In genomic region chr19:35715981-35716734, GRCh38 we compare ENCODE assay signal across 8 cellular contexts. TPM values are rescaled to one million over a fixed set of nuclear protein-coding genes. Genes with fewer than 3 reads are reported as not detected.
A peak's percentile ranks its signal among the peaks of the same experiment; 100 is the strongest.
DNase-seq lines count a peak whose midpoint lies in the region; ATAC-seq, FAIRE-seq and TF ChIP-seq lines count a peak whose summit lies in the region.

No MANE protein-coding gene starts in this region.

- no peak for TF ChIP-seq POLR2A in transverse colon (IDR thresholded peaks at IDR 0.05)

- intact Hi-C loops in Panc1 (cut with micrococcal nuclease; ENCODE audit: unreplicated experiment) = loop anchor here (2.0 to 10.0 kb wide), 2 partner anchors 21 to 161 kb away; no protein-coding TSS in a partner anchor
- intact Hi-C loops in colonic mucosa (cut with DNase I) = loop anchor here (2.0 kb wide), 1 partner anchor 21 kb away; no protein-coding TSS in a partner anchor
- intact Hi-C loops in transverse colon (cut with DNase I; ENCODE audit: low total_unique reads) = loop anchor here (1.0 to 10.0 kb wide), 2 partner anchors 22 to 171 kb away; partner anchors contain the start of gene TMEM147

- H3K4me3 ChIP-seq in Panc1 (ENCODE audit: low read depth in 2 of 2, low read length in 2 of 2) = peak overlapping the region; percentile 73 to 87
- peak overlapping the region; percentile 77 for H3K4me3 ChIP-seq in colonic mucosa
- H3K4me3 ChIP-seq in lung = peak overlapping the region; percentile 50
- peak overlapping the region; percentile 75 to 89 (median 86) for H3K4me3 ChIP-seq in transverse colon

- peaks cover 17% of the 10 kb centered on the region for H3K4me1 ChIP-seq in Panc1 (ENCODE audit: control insufficient read depth, insufficient read depth, low read length)
- peaks cover 18% of the 10 kb centered on the region for H3K4me1 ChIP-seq in colonic mucosa
- peaks cover 0 to 13% of the 10 kb centered on the region in 2 donors for H3K4me1 ChIP-seq in lung (ENCODE audit: control insufficient read depth in 2 of 2, insufficient read depth in 2 of 2, low read length in 2 of 2)
- H3K4me1 ChIP-seq in transverse colon = peaks cover 18 to 28% (median 24%) of the 10 kb centered on the region in 4 donors

- 3 to 4% methylated on average over 46 to 48 of the region's 48 CpGs for WGBS in lung, 2 donors
- WGBS in transverse colon (ENCODE audit: low coverage in 1 of 2), 2 donors = 0 to 1% methylated on average over 2 to 48 of the region's 48 CpGs

- peak; percentile 50 for ATAC-seq in Panc1
- ATAC-seq in lung (ENCODE audit: insufficient read depth, low FRiP score) = peak; percentile 13
- ATAC-seq in GM19395 (IDR thresholded peaks at IDR 0.05; ENCODE audit: unreplicated experiment) = no peak

- in situ Hi-C loops in Panc1 (cut with HindIII; ENCODE audit: low pct_unique_long_range_greater_than_20kb, low sequenced_read_pairs) (no loop called here), transverse colon (cut with MboI; ENCODE audit: low pct_ligation_motif_present in 1 of 4, low pct_unique_long_range_greater_than_20kb in 1 of 4, low sequenced_read_pairs in 3 of 4) (no loop called here)

- H3K27me3 ChIP-seq in Panc1 (ENCODE audit: control insufficient read depth, insufficient read depth, low read length) (no peaks in the 10 kb centered on the region), colonic mucosa (no peaks in the 10 kb centered on the region), lung (ENCODE audit: control insufficient read depth, insufficient read depth) (no peaks in the 10 kb centered on the region), transverse colon (no peaks in the 10 kb centered on the region)

- DNase-seq in AG08395 (ENCODE audit: low spot score) (peak; percentile 70), GM19239 (ENCODE audit: insufficient read length, low spot score) (no peak), Panc1 (ENCODE audit: low read depth, low spot score) (no peak), colonic mucosa (peak; percentile 73), lung (ENCODE audit: low spot score) (peak; percentile 59), transverse colon (no peak), D721Med (ENCODE audit: insufficient read length, low spot score) (no peak)

- CTCF ChIA-PET in Panc1 (lab: Charles Lee) = interaction anchor here (0.6 kb wide), 1 partner anchor 22 kb away, joined by 3 read pairs; no protein-coding TSS in a partner anchor

- no peak for TF ChIP-seq EP300 in transverse colon (IDR thresholded peaks at IDR 0.05; ENCODE audit: low read depth)

- H3K27ac ChIP-seq in Panc1 (ENCODE audit: low read length) (peak overlapping the region; percentile 89), colonic mucosa (peak overlapping the region; percentile 96), lung (ENCODE audit: low read depth in 1 of 2, low read length in 1 of 2) (peak overlapping the region; percentile 67 to 91), transverse colon (peak overlapping the region; percentile 91 to 95 (median 92))

- peak overlapping the region; percentile 46 to 88 for H3K9ac ChIP-seq in colonic mucosa (ENCODE audit: low read depth in 2 of 2, low read length in 2 of 2)

- peak; percentile 31 for FAIRE-seq in GM19239 (lab: Jason Lieb, UNC)
- no peak for FAIRE-seq in D721Med (lab: Jason Lieb, UNC)

- BruUV-seq in Panc1 (replicated peaks; lab: Mats Ljungman, UMichigan) = no TSS peak

- POLR2A ChIA-PET in Panc1 (lab: Charles Lee) = no interaction called here

- no peak for TF ChIP-seq CTCF in Panc1 (IDR thresholded peaks at IDR 0.05)
- no peak for TF ChIP-seq CTCF in colonic mucosa (IDR thresholded peaks at IDR 0.05)
- TF ChIP-seq CTCF in lung (IDR thresholded peaks at IDR 0.05; ENCODE audit: control extremely low read depth, extremely low read depth) = no peak
- no peak for TF ChIP-seq CTCF in transverse colon (IDR thresholded peaks at IDR 0.05)
- no peak for TF ChIP-seq CTCF in D721Med (IDR thresholded peaks at IDR 0.05; ENCODE audit: insufficient read depth, missing control alignments)

- H3K36me3 ChIP-seq in Panc1 (ENCODE audit: control insufficient read depth, insufficient read depth, low read length) (no peaks in the 10 kb centered on the region; the same call in 1 of the 2 replicates), colonic mucosa (no peaks in the 10 kb centered on the region), lung (ENCODE audit: control insufficient read depth in 2 of 2, insufficient read depth in 2 of 2, low read length in 2 of 2) (peaks cover 0 to 11% of the 10 kb centered on the region in 2 donors), transverse colon (no peaks in the 10 kb centered on the region)

- H3K9me3 ChIP-seq in Panc1 (ENCODE audit: control insufficient read depth, insufficient read depth, low read depth, low read length) (no peaks in the 10 kb centered on the region), colonic mucosa (no peaks in the 10 kb centered on the region), lung (ENCODE audit: control insufficient read depth in 2 of 2, insufficient read depth in 1 of 2, low read length in 1 of 2) (peaks cover 0 to 1% of the 10 kb centered on the region in 2 donors), transverse colon (no peaks in the 10 kb centered on the region)

RNA-seq across cellular contexts. Expression of gene KMT2B, which starts 1.6 kb away (rescaled TPM):
- total RNA-seq in Panc1 (2021; ENCODE audit: unreplicated experiment) = 68.8 TPM
- polyA plus RNA-seq in Panc1 (2012; ENCODE audit: insufficient read length) = 73.8 TPM
- total RNA-seq in colonic mucosa = 10 to 100 TPM; 32.1 to 46.9 TPM
- total RNA-seq in lung = 10 to 100 TPM; 24.9 to 41.0 TPM
- 10 to 100 TPM; 21.7 to 30.0 TPM for polyA plus RNA-seq in lung
- total RNA-seq in transverse colon = 10 to 100 TPM; 31.8 to 63.9 (median 50.7) TPM

RNA-seq across cellular contexts. Expression of gene ZBTB32, which starts 11.8 kb away (rescaled TPM):
- total RNA-seq in Panc1 (2021; ENCODE audit: unreplicated experiment) = not detected
- 0.53 TPM for polyA plus RNA-seq in Panc1 (2012; ENCODE audit: insufficient read length)
- total RNA-seq in colonic mucosa = under 1 TPM in 1 of 2 donors, not detected in 1; 0.32 TPM
- under 1 TPM; 0.28 to 0.63 TPM for total RNA-seq in lung
- polyA plus RNA-seq in lung = under 1 TPM; 0.22 to 0.50 TPM
- total RNA-seq in transverse colon = not detected

RNA-seq across cellular contexts. Expression of gene IGFLR1, which starts 26.1 kb away (rescaled TPM):
- 12.5 TPM for total RNA-seq in Panc1 (2021; ENCODE audit: unreplicated experiment)
- polyA plus RNA-seq in Panc1 (2012; ENCODE audit: insufficient read length) = 7.4 TPM
- total RNA-seq in colonic mucosa = 1 to 10 TPM; 5.4 to 6.9 TPM
- 10 to 100 TPM in 1 of 2 donors, 1 to 10 TPM in 1; 3.8 to 32.3 TPM for total RNA-seq in lung
- 10 to 100 TPM; 19.6 to 72.5 TPM for polyA plus RNA-seq in lung
- 1 to 10 TPM in 3 of 4 donors, under 1 TPM in 1; 0.40 to 7.3 (median 6.0) TPM for total RNA-seq in transverse colon

RNA-seq across cellular contexts. Expression of gene U2AF1L4, which starts 29.1 kb away (rescaled TPM):
- 29.8 TPM for total RNA-seq in Panc1 (2021; ENCODE audit: unreplicated experiment)
- 36.5 TPM for polyA plus RNA-seq in Panc1 (2012; ENCODE audit: insufficient read length)
- 10 to 100 TPM; 14.9 to 18.7 TPM for total RNA-seq in colonic mucosa
- total RNA-seq in lung = 10 to 100 TPM; 14.0 to 21.6 TPM
- 10 to 100 TPM; 13.0 to 25.5 TPM for polyA plus RNA-seq in lung
- total RNA-seq in transverse colon = 100 to 1,000 TPM in 1 of 4 donors, 10 to 100 TPM in 3; 34.8 to 122 (median 44.9) TPM

RNA-seq across cellular contexts. Expression of gene PSENEN, which starts 29.3 kb away (rescaled TPM):
- total RNA-seq in Panc1 (2021; ENCODE audit: unreplicated experiment) = 169 TPM
- 94.6 TPM for polyA plus RNA-seq in Panc1 (2012; ENCODE audit: insufficient read length)
- 10 to 100 TPM; 73.8 to 87.4 TPM for total RNA-seq in colonic mucosa
- total RNA-seq in lung = 100 to 1,000 TPM in 1 of 2 donors, 10 to 100 TPM in 1; 36.8 to 129 TPM
- polyA plus RNA-seq in lung = 100 to 1,000 TPM in 1 of 2 donors, 10 to 100 TPM in 1; 84.2 to 196 TPM
- 10 to 100 TPM in 3 of 4 donors, 1 to 10 TPM in 1; 6.6 to 80.0 (median 56.8) TPM for total RNA-seq in transverse colon

Comparison
In these comparisons a context has a peak if more than half of its experiments do, and no peak if none do; other contexts are left out.
1. DNase-seq: peak in AG08395 (single experiment), colonic mucosa (single experiment) and lung (single experiment); none in GM19239 (single experiment), Panc1 (single experiment), transverse colon (single experiment) and D721Med (single experiment).
2. Peak in every context shown above with its lines, with median percentiles within 50 percentile points of each other: H3K27ac ChIP-seq and H3K4me3 ChIP-seq.